Comparison of ENCODE assay signal across 8 cellular contexts in the genomic region with DNA sequence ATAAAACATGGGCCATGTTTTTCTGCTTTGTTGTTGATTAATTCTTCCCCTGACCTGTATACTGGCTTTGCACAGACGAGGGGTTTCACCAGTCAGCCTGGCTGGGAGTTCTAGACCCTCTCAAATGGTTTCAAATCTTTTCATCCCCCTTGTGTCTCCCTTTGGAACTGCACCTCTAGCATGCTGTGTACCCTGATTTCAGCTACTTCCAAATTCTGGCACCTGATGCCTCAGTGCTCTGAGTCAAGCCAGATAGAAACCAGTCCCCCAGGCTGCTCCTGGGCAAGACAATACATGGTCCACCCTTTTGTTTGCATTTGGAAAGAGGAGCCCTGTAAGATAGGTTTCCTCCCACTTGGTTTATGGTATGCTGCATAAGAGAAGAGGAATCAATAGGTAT.
DNase-seq lines count a peak whose midpoint lies in the region; ATAC-seq and TF ChIP-seq lines count a peak whose summit lies in the region.

No MANE protein-coding gene starts in this region.

- no peak overlapping the region for H3K4me3 Mint-ChIP-seq in brain
- no peak overlapping the region for H3K4me3 Mint-ChIP-seq in mesothelial cell of epicardium
- H3K4me3 Mint-ChIP-seq in T-helper 2 cell treated with Interferon-gamma antibody and Interleukin-4, amounts not matched to agents 5 μg/mL and 100 μg/mL, for 36 hours: no peak overlapping the region

- no peak for ATAC-seq in HG03139 (IDR thresholded peaks at IDR 0.05; ENCODE audit: unreplicated experiment)

- TF ChIP-seq EP300 in Ishikawa (IDR thresholded peaks at IDR 0.05; ENCODE audit: borderline replicate concordance): no peak

- H3K27ac Mint-ChIP-seq in brain: no peak overlapping the region
- no peak overlapping the region for H3K27ac Mint-ChIP-seq in mesothelial cell of epicardium
- no peak overlapping the region for H3K27ac Mint-ChIP-seq in T-helper 2 cell treated with Interferon-gamma antibody and Interleukin-4, amounts not matched to agents 5 μg/mL and 100 μg/mL, for 36 hours

- H3K27me3 Mint-ChIP-seq in brain (peaks cover 3% of the 10 kb centered on the region), mesothelial cell of epicardium (ENCODE audit: low read depth) (no peaks in the 10 kb centered on the region)
- no peaks in the 10 kb centered on the region for H3K27me3 Mint-ChIP-seq in T-helper 2 cell treated with Interferon-gamma antibody and Interleukin-4, amounts not matched to agents 5 μg/mL and 100 μg/mL, for 36 hours (ENCODE audit: low read depth)

- DNase-seq in EL: peak; percentile 3
- DNase-seq in mesothelial cell of epicardium (ENCODE audit: low spot score in 2 of 2, unreplicated experiment in 2 of 2): no peak
- no peak for DNase-seq in NCI-H187 (lab: John Stamatoyannopoulos, UW)
- no peak for DNase-seq in cerebellar nuclear complex (lab: John Stamatoyannopoulos, UW)
- DNase-seq in T-helper 2 cell treated with Interferon-gamma antibody and Interleukin-4, amounts not matched to agents 5 μg/mL and 100 μg/mL, for 36 hours (ENCODE audit: low spot score): no peak

- TF ChIP-seq RAD21 in Ishikawa (IDR thresholded peaks at IDR 0.05; ENCODE audit: low read depth): peak; percentile 38

- no peaks in the 10 kb centered on the region for H3K36me3 Mint-ChIP-seq in brain
- no peaks in the 10 kb centered on the region for H3K36me3 Mint-ChIP-seq in mesothelial cell of epicardium
- H3K36me3 Mint-ChIP-seq in T-helper 2 cell treated with Interferon-gamma antibody and Interleukin-4, amounts not matched to agents 5 μg/mL and 100 μg/mL, for 36 hours (ENCODE audit: low read depth): no peaks in the 10 kb centered on the region

- H3K9me3 Mint-ChIP-seq in brain (peaks cover 6 to 20% (median 13%) of the 10 kb centered on the region in 5 experiments), mesothelial cell of epicardium (peaks cover 24% of the 10 kb centered on the region)
- H3K9me3 Mint-ChIP-seq in T-helper 2 cell treated with Interferon-gamma antibody and Interleukin-4, amounts not matched to agents 5 μg/mL and 100 μg/mL, for 36 hours: peaks cover 28% of the 10 kb centered on the region

- H3K4me1 Mint-ChIP-seq in brain: no peaks in the 10 kb centered on the region
- H3K4me1 Mint-ChIP-seq in mesothelial cell of epicardium: peaks cover 6% of the 10 kb centered on the region
- H3K4me1 Mint-ChIP-seq in T-helper 2 cell treated with Interferon-gamma antibody and Interleukin-4, amounts not matched to agents 5 μg/mL and 100 μg/mL, for 36 hours (ENCODE audit: low read depth): no peaks in the 10 kb centered on the region

- TF ChIP-seq CTCF in brain (conservative IDR thresholded peaks at IDR 0.05) (peak; percentile 25 to 70), mesothelial cell of epicardium (IDR thresholded peaks at IDR 0.05; ENCODE audit: unreplicated experiment) (peak; percentile 60)

TF ChIP-seq in Ishikawa, 13 proteins besides CTCF, POLR2A, EP300 and RAD21:
- TF ChIP-seq, protein P1, sequence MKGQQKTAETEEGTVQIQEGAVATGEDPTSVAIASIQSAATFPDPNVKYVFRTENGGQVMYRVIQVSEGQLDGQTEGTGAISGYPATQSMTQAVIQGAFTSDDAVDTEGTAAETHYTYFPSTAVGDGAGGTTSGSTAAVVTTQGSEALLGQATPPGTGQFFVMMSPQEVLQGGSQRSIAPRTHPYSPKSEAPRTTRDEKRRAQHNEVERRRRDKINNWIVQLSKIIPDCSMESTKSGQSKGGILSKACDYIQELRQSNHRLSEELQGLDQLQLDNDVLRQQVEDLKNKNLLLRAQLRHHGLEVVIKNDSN (IDR thresholded peaks at IDR 0.05): no peak
- TF ChIP-seq FOXM1 (IDR thresholded peaks at IDR 0.05; ENCODE audit: borderline replicate concordance, low read depth): no peak
- no peak for TF ChIP-seq TCF12 (IDR thresholded peaks at IDR 0.05; ENCODE audit: low read depth)
- TF ChIP-seq, protein P2, sequence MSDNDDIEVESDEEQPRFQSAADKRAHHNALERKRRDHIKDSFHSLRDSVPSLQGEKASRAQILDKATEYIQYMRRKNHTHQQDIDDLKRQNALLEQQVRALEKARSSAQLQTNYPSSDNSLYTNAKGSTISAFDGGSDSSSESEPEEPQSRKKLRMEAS (IDR thresholded peaks at IDR 0.05): no peak
- no peak for TF ChIP-seq TEAD4 (IDR thresholded peaks at IDR 0.05)
- no peak for TF ChIP-seq EGR1 (IDR thresholded peaks at IDR 0.05)
